Comparison of ENCODE assay signal across 21 cellular contexts in genomic region chr22:19754701-19755144, GRCh38. TPM values are rescaled to one million over a fixed set of nuclear protein-coding genes. Genes with fewer than 3 reads are reported as not detected.
"Had no signal": no experiment of that assay in that cellular context is flagged by ENCODE, and none has a peak within 500 bp of the region (broad histone marks: within the 10 kb centered on the region; RNA-seq: fewer than 3 reads in every experiment).

No MANE protein-coding gene starts in this region.

- H3K9me3 Mint-ChIP-seq: activated CD4-positive, alpha-beta T cell treated with anti-CD3 and anti-CD28 coated beads, Interleukin-2, amount 10 ng/mL, durations not matched to agents 7 days and 5 days; activated T-helper 1 cell treated with anti-CD3 and anti-CD28 coated beads, Interleukin-12 subunit alpha, Interleukin-12 subunit beta, Interleukin-2, Interleukin-4 antibody, amounts not matched to agents 30 ng/mL and 10 ng/mL and 1 ng/mL, durations not matched to agents 14 hours and 24 hours and 36 hours had no signal

- H3K27ac Mint-ChIP-seq: activated CD4-positive, alpha-beta T cell treated with anti-CD3 and anti-CD28 coated beads, Interleukin-2, amount 10 ng/mL, durations not matched to agents 7 days and 5 days; activated T-helper 1 cell treated with anti-CD3 and anti-CD28 coated beads, Interleukin-12 subunit alpha, Interleukin-12 subunit beta, Interleukin-2, Interleukin-4 antibody, amounts not matched to agents 30 ng/mL and 10 ng/mL and 1 ng/mL, durations not matched to agents 14 hours and 24 hours and 36 hours; nephron progenitor cell had no signal

- DNase-seq: activated CD4-positive, alpha-beta T cell treated with anti-CD3 and anti-CD28 coated beads, Interleukin-2, amount 10 ng/mL, durations not matched to agents 7 days and 5 days; activated CD8-positive, alpha-beta memory T cell treated with anti-CD3 and anti-CD28 coated beads, Interleukin-2, amount 50 U/mL, for 48 hours; anterior cingulate cortex; brain microvascular endothelial cell; cortex of kidney; effector memory CD4-positive, alpha-beta T cell; foreskin melanocyte; head of caudate nucleus; right cardiac atrium; spleen; stomach; upper lobe of right lung had no signal

- FAIRE-seq: keratinocyte had no signal

- H3K27ac ChIP-seq: brain microvascular endothelial cell, epithelial cell of prostate, prostate gland, spleen, stomach, thoracic aorta, upper lobe of right lung had no signal

- H3K4me3 Mint-ChIP-seq: activated CD4-positive, alpha-beta T cell treated with anti-CD3 and anti-CD28 coated beads, Interleukin-2, amount 10 ng/mL, durations not matched to agents 7 days and 5 days; activated T-helper 1 cell treated with anti-CD3 and anti-CD28 coated beads, Interleukin-12 subunit alpha, Interleukin-12 subunit beta, Interleukin-2, Interleukin-4 antibody, amounts not matched to agents 30 ng/mL and 10 ng/mL and 1 ng/mL, durations not matched to agents 14 hours and 24 hours and 36 hours; nephron progenitor cell had no signal

- H3K4me3 ChIP-seq: upper lobe of right lung had no signal

- H3K9me3 ChIP-seq: prostate gland, spleen, stomach, thoracic aorta, upper lobe of right lung had no signal

- H3K36me3 ChIP-seq: brain microvascular endothelial cell, prostate gland, spleen, stomach, thoracic aorta, upper lobe of right lung had no signal

- ATAC-seq: left lobe of liver, right cardiac atrium, upper lobe of right lung had no signal

RNA-seq across cellular contexts. Expression of gene TBX1, which starts 5.9 kb away (rescaled TPM):
- total RNA-seq: activated CD4-positive, alpha-beta T cell treated with anti-CD3 and anti-CD28 coated beads, Interleukin-2, amount 10 ng/mL, durations not matched to agents 7 days and 5 days; fibroblast of lung; osteoblast had no signal
- polyA plus RNA-seq: fibroblast of lung had no signal

RNA-seq across cellular contexts. Expression of gene GP1BB, which starts 31.4 kb away (rescaled TPM):
- total RNA-seq: activated CD4-positive, alpha-beta T cell treated with anti-CD3 and anti-CD28 coated beads, Interleukin-2, amount 10 ng/mL, durations not matched to agents 7 days and 5 days; activated T-helper 1 cell treated with anti-CD3 and anti-CD28 coated beads, Interleukin-12 subunit alpha, Interleukin-12 subunit beta, Interleukin-2, Interleukin-4 antibody, amounts not matched to agents 30 ng/mL and 10 ng/mL and 1 ng/mL, durations not matched to agents 14 hours and 24 hours and 36 hours had no signal

RNA-seq across cellular contexts. Expression of gene SEPTIN5, which starts 40.4 kb away (rescaled TPM):
- total RNA-seq: activated CD4-positive, alpha-beta T cell treated with anti-CD3 and anti-CD28 coated beads, Interleukin-2, amount 10 ng/mL, durations not matched to agents 7 days and 5 days had no signal
